Comparison of ENCODE assay signal across 10 cellular contexts in the genomic region with DNA sequence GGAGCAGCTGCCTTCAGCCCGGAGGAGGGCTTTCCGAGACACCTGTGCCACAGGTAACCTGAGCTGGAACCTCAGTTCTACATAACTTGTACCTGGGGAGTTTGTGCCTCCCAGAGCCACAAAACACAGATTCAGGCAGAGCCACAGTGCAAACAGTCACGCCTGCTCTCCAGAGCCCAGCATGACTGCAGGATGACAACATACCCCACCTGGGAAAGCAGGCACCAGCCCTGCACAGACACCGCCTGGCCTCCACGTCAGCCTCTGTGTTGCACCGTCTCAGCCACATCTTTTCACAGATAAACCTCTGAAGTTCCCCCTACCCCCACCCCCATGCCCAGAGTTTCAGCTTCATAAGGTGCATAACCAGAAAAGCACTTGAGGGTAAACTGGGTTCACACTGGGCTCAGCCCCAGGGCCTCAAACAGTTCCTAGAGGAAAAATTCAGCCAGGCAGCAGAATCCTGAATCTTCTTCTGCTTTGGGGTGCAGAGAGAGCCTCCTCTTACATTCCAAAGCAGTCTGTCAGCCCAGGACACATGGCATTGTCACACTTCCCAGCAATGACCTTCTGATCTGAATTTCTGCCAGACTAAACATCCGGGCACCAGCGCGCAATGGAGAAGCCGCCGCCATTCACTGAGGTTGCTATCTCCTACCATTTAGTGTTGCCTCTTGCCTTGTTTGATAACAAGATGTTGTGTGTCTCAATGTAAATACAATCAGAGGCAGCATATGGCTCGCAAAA.
DNase-seq lines count a peak whose midpoint lies in the region; ATAC-seq, FAIRE-seq and TF ChIP-seq lines count a peak whose summit lies in the region.
"Had no signal": no experiment of that assay in that cellular context is flagged by ENCODE, and none has a peak within 500 bp of the region (broad histone marks: within the 10 kb centered on the region; RNA-seq: fewer than 3 reads in every experiment).

No MANE protein-coding gene starts in this region.

- no peaks in the 10 kb centered on the region for H3K27me3 Mint-ChIP-seq in MCF 10A (ENCODE audit: insufficient read depth, unreplicated experiment)
- H3K27me3 Mint-ChIP-seq in glutamatergic neuron (ENCODE audit: unreplicated experiment) = peaks cover 6% of the 10 kb centered on the region

- H3K27ac ChIP-seq in mammary epithelial cell (ENCODE audit: insufficient read depth, low read depth, low read length) = no peak overlapping the region
- H3K27ac ChIP-seq in GM12878 (ENCODE audit: control insufficient read depth, insufficient read depth) = no peak overlapping the region
- H3K27ac ChIP-seq in kidney (ENCODE audit: low read depth in 2 of 2, low read length in 2 of 2) = peak overlapping the region; percentile 5 to 47

- peaks cover 4% of the 10 kb centered on the region for H3K4me1 ChIP-seq in mammary epithelial cell (ENCODE audit: insufficient read depth, low read length)
- peaks cover 6% of the 10 kb centered on the region for H3K4me1 ChIP-seq in GM12878 (ENCODE audit: control insufficient read depth, insufficient read depth, low read length)
- peaks cover 0 to 11% of the 10 kb centered on the region in 2 donors for H3K4me1 ChIP-seq in kidney (ENCODE audit: control insufficient read depth in 1 of 2, insufficient read depth in 1 of 2, low read depth in 1 of 2, low read length in 2 of 2)

- CTCF ChIA-PET in MCF 10A (lab: Yijun Ruan, JAX) (interaction anchor here (0.5 to 0.7 kb wide), 2 partner anchors 9 to 785 kb away, joined by 3 read pairs; no protein-coding TSS in a partner anchor), mammary epithelial cell (lab: Charles Lee; ENCODE audit: low non-redundant PET) (no interaction called here), GM12878 (lab: Yijun Ruan, JAX) (interaction anchor here (0.9 to 1.3 kb wide), 2 partner anchors 8 to 11 kb away, joined by 3 read pairs; no protein-coding TSS in a partner anchor)

- H2AFZ ChIP-seq in mammary epithelial cell (ENCODE audit: low read depth, low read length) (no peak overlapping the region), GM12878 (ENCODE audit: control insufficient read depth, low read depth, low read length) (no peak overlapping the region)

- H3K36me3 ChIP-seq in mammary epithelial cell (ENCODE audit: insufficient read depth, low read length) = no peaks in the 10 kb centered on the region
- H3K36me3 ChIP-seq in GM12878 (ENCODE audit: control insufficient read depth in 2 of 2, insufficient read depth in 2 of 2, low read length in 1 of 2) = no peaks in the 10 kb centered on the region
- no peaks in the 10 kb centered on the region for H3K36me3 ChIP-seq in kidney (ENCODE audit: control insufficient read depth in 1 of 2, insufficient read depth in 2 of 2, low read length in 2 of 2)

- H3K36me3 Mint-ChIP-seq in MCF 10A (ENCODE audit: insufficient read depth, unreplicated experiment) (no peaks in the 10 kb centered on the region), glutamatergic neuron (ENCODE audit: unreplicated experiment) (no peaks in the 10 kb centered on the region)

- TF ChIP-seq RAD21 in GM12878 (IDR thresholded peaks at IDR 0.05; ENCODE audit: insufficient read depth, low read depth, low read length) = no peak

- H3K4me3 ChIP-seq in mammary epithelial cell (replicated peaks in 1 of 3; ENCODE audit: insufficient read depth in 1 of 3, low read depth in 2 of 3, low read length in 3 of 3) (no peak overlapping the region), GM12878 (no peak overlapping the region), kidney (ENCODE audit: low read length in 2 of 2) (no peak overlapping the region)

- in situ Hi-C loops in mammary epithelial cell (cut with MboI; ENCODE audit: low sequenced_read_pairs in 2 of 2) = no loop called here
- in situ Hi-C loops in GM12878 (cut with MboI) = no loop called here

- no peaks in the 10 kb centered on the region for H3K27me3 ChIP-seq in mammary epithelial cell (ENCODE audit: insufficient read depth, low read length)
- H3K27me3 ChIP-seq in GM12878 (replicated peaks in 1 of 2; ENCODE audit: control insufficient read depth in 2 of 2, insufficient read depth in 2 of 2, low read length in 1 of 2) = no peaks in the 10 kb centered on the region

- H3K79me2 ChIP-seq in mammary epithelial cell (ENCODE audit: insufficient read depth, low read length) (no peaks in the 10 kb centered on the region), GM12878 (ENCODE audit: control insufficient read depth, insufficient read depth, low read length) (no peaks in the 10 kb centered on the region)

- peak; percentile 38 for ATAC-seq in GM12878
- ATAC-seq in GM19452 (IDR thresholded peaks at IDR 0.05; ENCODE audit: unreplicated experiment) = no peak
- ATAC-seq: activated T-cell treated with anti-CD3 and anti-CD28 coated beads, Interleukin-2, amount 50 U/mL, for 4 hours had no signal

- no peaks in the 10 kb centered on the region for H4K20me1 ChIP-seq in mammary epithelial cell (ENCODE audit: insufficient read depth, low read length)
- H4K20me1 ChIP-seq in GM12878 (ENCODE audit: control insufficient read depth, insufficient read depth) = no peaks in the 10 kb centered on the region

- no TSS peak for BruUV-seq in MCF 10A (replicated peaks; lab: Mats Ljungman, UMichigan)
- BruUV-seq in mammary epithelial cell (replicated peaks; lab: Mats Ljungman, UMichigan) = no TSS peak
- no TSS peak for BruUV-seq in GM12878 (replicated peaks; lab: Mats Ljungman, UMichigan)

- dilution Hi-C loops in mammary epithelial cell (cut with HindIII; ENCODE audit: low sequenced_read_pairs) = loop anchor here (10.0 kb wide), 1 partner anchor 176 kb away; no protein-coding TSS in a partner anchor

- TF ChIP-seq POLR2A in GM12878 (IDR thresholded peaks at IDR 0.05; ENCODE audit: low read depth, low read length) = no peak

- TF ChIP-seq CTCF in MCF 10A (IDR thresholded peaks at IDR 0.05; ENCODE audit: unreplicated experiment) (no peak), mammary epithelial cell (conservative IDR thresholded peaks at IDR 0.05 in 1 of 2, IDR thresholded peaks at IDR 0.05 in 1 of 2; ENCODE audit: extremely low read depth in 1 of 2, insufficient read depth in 1 of 2, low read depth in 1 of 2, low read length in 2 of 2) (no peak), GM12878 (IDR thresholded peaks at IDR 0.05 in 2 of 3, conservative IDR thresholded peaks at IDR 0.05 in 1 of 3; ENCODE audit: control insufficient read depth in 2 of 3, extremely low read depth in 1 of 3, insufficient read depth in 1 of 3, low read depth in 3 of 3, low read length in 3 of 3) (no peak), kidney (IDR thresholded peaks at IDR 0.05; ENCODE audit: borderline replicate concordance, extremely low read depth, insufficient read depth) (no peak), glutamatergic neuron (IDR thresholded peaks at IDR 0.05; ENCODE audit: partially characterized antibody, unreplicated experiment) (no peak)

- H3K9me3 Mint-ChIP-seq in MCF 10A (ENCODE audit: unreplicated experiment) (no peaks in the 10 kb centered on the region), glutamatergic neuron (ENCODE audit: unreplicated experiment) (peaks cover 3% of the 10 kb centered on the region)
- H3K9me3 Mint-ChIP-seq: activated T-cell treated with anti-CD3 and anti-CD28 coated beads, Interleukin-2, amount 50 U/mL, for 4 hours had no signal

- peak; percentile 46 for DNase-seq in MCF 10A (ENCODE audit: unreplicated experiment)
- no peak for DNase-seq in mammary epithelial cell
- DNase-seq in GM12878 (ENCODE audit: low read depth, low spot score) = no peak
- no peak for DNase-seq in kidney
- no peak for DNase-seq in activated CD4-positive, alpha-beta T cell treated with anti-CD3 and anti-CD28 coated beads, Interleukin-2, amount 50 U/mL, for 4 hours
- no peak for DNase-seq in mucosa of gallbladder (ENCODE audit: low spot score)
- no peak for DNase-seq in glutamatergic neuron
- DNase-seq: activated T-cell treated with anti-CD3 and anti-CD28 coated beads, Interleukin-2, amount 50 U/mL, for 4 hours; stimulated activated CD4-positive, alpha-beta T cell treated with anti-CD3 and anti-CD28 coated beads, Interleukin-2, amount 100 ng/mL, for 48 hours had no signal

- RAD21 ChIA-PET in GM12878 (lab: Charles Lee; ENCODE audit: unreplicated experiment) = no interaction called here

- H3K27ac Mint-ChIP-seq in MCF 10A (ENCODE audit: low read depth, unreplicated experiment) (no peak overlapping the region), glutamatergic neuron (ENCODE audit: unreplicated experiment) (no peak overlapping the region)

- H3K4me1 Mint-ChIP-seq in MCF 10A (ENCODE audit: insufficient read depth, unreplicated experiment) = peaks cover 5% of the 10 kb centered on the region
- H3K4me1 Mint-ChIP-seq in glutamatergic neuron (ENCODE audit: low read depth, unreplicated experiment) = peaks cover 17% of the 10 kb centered on the region

- TF ChIP-seq EP300 in GM12878 (IDR thresholded peaks at IDR 0.05; ENCODE audit: borderline replicate concordance in 1 of 2, control insufficient read depth in 1 of 2, low read depth in 2 of 2, low read length in 2 of 2) = no peak

- intact Hi-C loops in MCF 10A (cut with micrococcal nuclease) (no loop called here), mammary epithelial cell (cut with micrococcal nuclease) (no loop called here), GM12878 (cut with micrococcal nuclease; ENCODE audit: unreplicated experiment) (no loop called here), kidney (cut with DNase I) (no loop called here)

- FAIRE-seq in GM12878 (lab: Jason Lieb, UNC) (no peak), kidney (lab: Jason Lieb, UNC) (no peak)

- POLR2A ChIA-PET in MCF 10A (lab: Yijun Ruan, JAX) (no interaction called here), GM12878 (lab: Charles Lee) (no interaction called here)

- H3K4me2 ChIP-seq in mammary epithelial cell (ENCODE audit: insufficient read depth, low read depth, low read length) (no peak overlapping the region), GM12878 (ENCODE audit: control insufficient read depth, insufficient read depth) (no peak overlapping the region)

- H3K9me3 ChIP-seq in mammary epithelial cell (replicated peaks; ENCODE audit: insufficient read depth, low read length) (no peaks in the 10 kb centered on the region), GM12878 (replicated peaks; ENCODE audit: control insufficient read depth, insufficient read depth, low read length) (no peaks in the 10 kb centered on the region), kidney (ENCODE audit: control insufficient read depth in 1 of 2, low read length in 2 of 2) (no peaks in the 10 kb centered on the region)

- SMC1A ChIA-PET in GM12878 (lab: Charles Lee; ENCODE audit: uncharacterized antibody, unreplicated experiment) = no interaction called here

- no peak overlapping the region for H3K9ac ChIP-seq in mammary epithelial cell (ENCODE audit: insufficient read depth, low read length)
- no peak overlapping the region for H3K9ac ChIP-seq in GM12878 (ENCODE audit: control insufficient read depth, insufficient read depth, low read length)
- peak overlapping the region in 1 of 2 donors; percentile 27 for H3K9ac ChIP-seq in kidney (ENCODE audit: low read length in 2 of 2)

- H3K4me3 Mint-ChIP-seq in MCF 10A (ENCODE audit: unreplicated experiment) (no peak overlapping the region), glutamatergic neuron (ENCODE audit: unreplicated experiment) (no peak overlapping the region)
- H3K4me3 Mint-ChIP-seq: activated T-cell treated with anti-CD3 and anti-CD28 coated beads, Interleukin-2, amount 50 U/mL, for 4 hours had no signal

- 88% methylated on average over 11 of the region's 12 CpGs for WGBS in mammary epithelial cell (ENCODE audit: low coverage, missing lambda C conversion rate)
- WGBS in GM12878 (ENCODE audit: insufficient coverage, insufficient replicate concordance, low lambda C conversion rate, missing lambda C conversion rate) = 78% methylated on average over 12 of the region's 12 CpGs

Comparison
In these comparisons a context has a peak if more than half of its experiments do, and no peak if none do; other contexts are left out.
1. H3K27ac ChIP-seq: peak in kidney (2 of 2); none in mammary epithelial cell (single experiment) and GM12878 (single experiment).